11 cellular contexts compared by ENCODE assay signal in the genomic region with DNA sequence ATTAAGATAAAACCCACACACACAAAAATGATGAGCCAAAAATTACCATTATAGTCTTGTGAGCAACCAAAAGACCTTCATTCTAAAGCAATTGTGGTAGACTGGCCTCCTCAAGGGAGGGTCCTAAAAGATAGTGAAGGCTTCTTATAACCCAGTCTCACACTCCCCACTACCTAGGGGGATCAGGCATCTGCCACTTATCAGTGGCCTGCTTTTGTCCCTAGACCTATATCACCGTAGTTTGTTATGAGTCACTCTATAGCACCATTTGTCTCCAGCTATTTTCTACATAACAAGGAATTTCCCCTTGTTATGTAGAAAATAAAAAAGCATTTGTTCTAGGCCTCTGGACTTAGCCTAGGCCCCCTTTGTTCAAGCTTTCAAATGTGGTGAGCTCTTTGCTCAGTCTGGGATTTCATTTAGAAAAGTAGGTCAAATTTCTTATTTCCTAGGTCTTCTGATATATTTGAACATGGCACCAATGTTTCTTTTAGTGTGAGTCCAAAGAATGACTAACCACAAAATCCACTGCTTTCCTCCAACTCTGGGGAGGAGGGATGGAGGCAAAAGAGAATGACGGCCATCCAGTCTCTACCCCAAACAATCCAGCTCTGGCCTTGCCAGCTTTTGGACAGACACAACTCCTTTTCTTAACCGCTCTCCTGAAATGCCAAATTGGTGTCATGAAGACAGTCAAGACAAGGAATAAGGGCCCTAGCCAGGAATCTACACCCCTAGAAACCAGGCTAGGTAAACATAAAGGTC. TPM values are rescaled to one million over a fixed set of nuclear protein-coding genes. Genes with fewer than 3 reads are reported as not detected.
DNase-seq lines count a peak whose midpoint lies in the region; ATAC-seq and TF ChIP-seq lines count a peak whose summit lies in the region.
"Had no signal": no experiment of that assay in that cellular context is flagged by ENCODE, and none has a peak within 500 bp of the region (broad histone marks: within the 10 kb centered on the region; RNA-seq: fewer than 3 reads in every experiment).

No MANE protein-coding gene starts in this region.

- H3K27me3 ChIP-seq in SK-N-SH (ENCODE audit: insufficient read depth) = no peaks in the 10 kb centered on the region

- no peaks in the 10 kb centered on the region for H3K4me1 ChIP-seq in SK-N-SH (ENCODE audit: control insufficient read depth in 1 of 2, insufficient read depth in 2 of 2, low read depth in 1 of 2, low read length in 1 of 2)

- DNase-seq in SK-N-SH (no peak), T-helper 17 cell (no peak), natural killer cell (no peak), glomerular visceral epithelial cell (ENCODE audit: extremely low spot score) (no peak), retina (no peak)
- no peak for DNase-seq in effector memory CD8-positive, alpha-beta T cell
- DNase-seq: MM.1S had no signal

- POLR2A ChIA-PET in SK-N-SH (lab: Yijun Ruan, JAX) = no interaction called here

- no peak overlapping the region for H2AFZ ChIP-seq in SK-N-SH (ENCODE audit: low read depth)

- CTCF ChIA-PET in SK-N-SH (lab: Yijun Ruan, JAX) = interaction anchor here (0.8 to 1.8 kb wide), 6 partner anchors 10 to 279 kb away, joined by 3 to 6 read pairs (median 4); no protein-coding TSS in a partner anchor

- peaks cover 78% of the 10 kb centered on the region for H3K79me2 ChIP-seq in SK-N-SH (ENCODE audit: insufficient read depth)

- no peak for TF ChIP-seq RAD21 in SK-N-SH (IDR thresholded peaks at IDR 0.05; ENCODE audit: low read length)

- no peaks in the 10 kb centered on the region for H3K9me3 Mint-ChIP-seq in effector memory CD8-positive, alpha-beta T cell
- H3K9me3 Mint-ChIP-seq in natural killer cell = no peaks in the 10 kb centered on the region
- H3K9me3 Mint-ChIP-seq: nephron had no signal

- H3K27me3 Mint-ChIP-seq in T-helper 17 cell = no peaks in the 10 kb centered on the region
- H3K27me3 Mint-ChIP-seq in effector memory CD8-positive, alpha-beta T cell = no peaks in the 10 kb centered on the region
- no peaks in the 10 kb centered on the region for H3K27me3 Mint-ChIP-seq in natural killer cell (ENCODE audit: low read depth in 2 of 2)

- H3K27ac Mint-ChIP-seq in T-helper 17 cell (peak overlapping the region; percentile 83), natural killer cell (peak overlapping the region; percentile 74 to 87)
- H3K27ac Mint-ChIP-seq in effector memory CD8-positive, alpha-beta T cell = peak overlapping the region; percentile 66 to 82
- H3K27ac Mint-ChIP-seq: nephron had no signal

- WGBS in SK-N-SH (ENCODE audit: low lambda C conversion rate) = 92% methylated on average over 3 of the region's 3 CpGs

- no peak for TF ChIP-seq POLR2A in GM18505 (IDR thresholded peaks at IDR 0.05; ENCODE audit: borderline replicate concordance, extremely low read depth, insufficient read depth, insufficient read length)

- peaks cover 75% of the 10 kb centered on the region for H4K20me1 ChIP-seq in SK-N-SH (ENCODE audit: insufficient read depth)

- H3K36me3 Mint-ChIP-seq in T-helper 17 cell (ENCODE audit: low read depth) (peaks cover 6% of the 10 kb centered on the region), natural killer cell (peaks cover 28% of the 10 kb centered on the region)
- peaks cover 84% of the 10 kb centered on the region for H3K36me3 Mint-ChIP-seq in effector memory CD8-positive, alpha-beta T cell (ENCODE audit: insufficient read depth)

- ATAC-seq in SK-N-SH treated with all-trans-retinoic acid at 6 μM for 48 hours = no peak
- ATAC-seq in T-helper 17 cell = peak; percentile 15
- ATAC-seq in effector memory CD8-positive, alpha-beta T cell (replicated peaks) = no peak
- ATAC-seq in natural killer cell = no peak
- no peak for ATAC-seq in GM18505 (IDR thresholded peaks at IDR 0.05; ENCODE audit: unreplicated experiment)

- no peak for TF ChIP-seq EP300 in SK-N-SH (IDR thresholded peaks at IDR 0.05; ENCODE audit: borderline replicate concordance in 1 of 2, low read depth in 1 of 2, low read length in 1 of 2)

- H3K4me3 ChIP-seq in SK-N-SH (ENCODE audit: low read depth in 2 of 2, low read length in 1 of 2) = no peak overlapping the region

- no peak for TF ChIP-seq CTCF in SK-N-SH (IDR thresholded peaks at IDR 0.05)
- TF ChIP-seq CTCF in natural killer cell (IDR thresholded peaks at IDR 0.05) = no peak

- no peak overlapping the region for H3K9ac ChIP-seq in SK-N-SH

- no peaks in the 10 kb centered on the region for H3K9me3 ChIP-seq in SK-N-SH
- H3K9me3 ChIP-seq in T-helper 17 cell (ENCODE audit: control insufficient read depth, low read length, poor library complexity, severe bottlenecking) = no peaks in the 10 kb centered on the region

- peaks cover 45 to 74% of the 10 kb centered on the region in 2 experiments for H3K36me3 ChIP-seq in SK-N-SH (replicated peaks in 1 of 2; ENCODE audit: control insufficient read depth in 1 of 2, insufficient read depth in 2 of 2, low read length in 1 of 2)

- H3K4me3 Mint-ChIP-seq in T-helper 17 cell (no peak overlapping the region), natural killer cell (peak overlapping the region; percentile 13)
- H3K4me3 Mint-ChIP-seq in effector memory CD8-positive, alpha-beta T cell = no peak overlapping the region
- H3K4me3 Mint-ChIP-seq: nephron had no signal

- H3K4me1 Mint-ChIP-seq in T-helper 17 cell (peaks cover 44% of the 10 kb centered on the region), natural killer cell (peaks cover 44 to 62% of the 10 kb centered on the region in 2 donors)
- H3K4me1 Mint-ChIP-seq in effector memory CD8-positive, alpha-beta T cell (ENCODE audit: low read depth in 2 of 2) = peaks cover 23 to 60% of the 10 kb centered on the region in 2 donors

- no peaks in the 10 kb centered on the region for H3K9me2 ChIP-seq in SK-N-SH

- intact Hi-C loops in natural killer cell (cut with micrococcal nuclease) = no loop called here

- no peak overlapping the region for H3K4me2 ChIP-seq in SK-N-SH

- H3K27ac ChIP-seq in SK-N-SH (ENCODE audit: low read depth in 2 of 2, low read length in 1 of 2) = peak overlapping the region; percentile 6 to 8; a peak in 2 of 4 replicates
- H3K27ac ChIP-seq: 22Rv1 had no signal

- peaks cover 3% of the 10 kb centered on the region for H3F3A ChIP-seq in SK-N-SH (replicated peaks; ENCODE audit: insufficient read depth)

TF ChIP-seq in SK-N-SH, 30 proteins besides CTCF, POLR2A, EP300 and RAD21 (continues in another document):
- TF ChIP-seq NRF1 (IDR thresholded peaks at IDR 0.05; ENCODE audit: low read depth, low read length) (no peak), JUND (IDR thresholded peaks at IDR 0.05) (no peak)

TF ChIP-seq in SK-N-SH treated with all-trans-retinoic acid at 6 μM for 48 hours, 23 proteins besides CTCF, POLR2A, EP300 and RAD21:
- TF ChIP-seq GLIS3 (CRISPR knock-in tag; IDR thresholded peaks at IDR 0.05) = no peak

RNA-seq across cellular contexts. Expression of a gene that starts 8.9 kb away (rescaled TPM):
- 61.1 and 87.9 TPM in 2 replicates for polyA plus RNA-seq in SK-N-SH (2012; rRNA removed)
- polyA plus RNA-seq in SK-N-SH (2012; cell fraction: cytosol; rRNA removed) = 41.4 and 50.1 TPM in 2 replicates
- 127 and 151 TPM in 2 replicates for polyA plus RNA-seq in SK-N-SH (2012; cell fraction: nucleus; rRNA removed)
- total RNA-seq in T-helper 17 cell = 100 to 1,000 TPM; 197 to 231 TPM
- total RNA-seq in natural killer cell = 100 to 1,000 TPM; 260 to 281 (median 265) TPM

RNA-seq across cellular contexts. Expression of a gene that starts 31.5 kb away (rescaled TPM):
- 0.64 and 0.93 TPM in 2 replicates for polyA plus RNA-seq in SK-N-SH (2012; rRNA removed)
- 0.68 and 1.2 TPM in 2 replicates for polyA plus RNA-seq in SK-N-SH (2012; cell fraction: cytosol; rRNA removed)
- polyA plus RNA-seq in SK-N-SH (2012; cell fraction: nucleus; rRNA removed) = 0.76 and 0.85 TPM in 2 replicates
- not detected for total RNA-seq in T-helper 17 cell
- total RNA-seq in natural killer cell = not detected

RNA-seq across cellular contexts. Expression of a gene that starts 40.6 kb away (rescaled TPM):
- polyA plus RNA-seq in SK-N-SH (2012; rRNA removed) = 12.5 and 15.2 TPM in 2 replicates
- polyA plus RNA-seq in SK-N-SH (2012; cell fraction: cytosol; rRNA removed) = 21.4 and 26.0 TPM in 2 replicates
- polyA plus RNA-seq in SK-N-SH (2012; cell fraction: nucleus; rRNA removed) = 11.6 and 19.2 TPM in 2 replicates
- total RNA-seq in T-helper 17 cell = 10 to 100 TPM; 80.3 to 82.4 TPM
- total RNA-seq in natural killer cell = 100 to 1,000 TPM; 100 to 137 (median 112) TPM
